15 cellular contexts compared by ENCODE assay signal in the genomic region with DNA sequence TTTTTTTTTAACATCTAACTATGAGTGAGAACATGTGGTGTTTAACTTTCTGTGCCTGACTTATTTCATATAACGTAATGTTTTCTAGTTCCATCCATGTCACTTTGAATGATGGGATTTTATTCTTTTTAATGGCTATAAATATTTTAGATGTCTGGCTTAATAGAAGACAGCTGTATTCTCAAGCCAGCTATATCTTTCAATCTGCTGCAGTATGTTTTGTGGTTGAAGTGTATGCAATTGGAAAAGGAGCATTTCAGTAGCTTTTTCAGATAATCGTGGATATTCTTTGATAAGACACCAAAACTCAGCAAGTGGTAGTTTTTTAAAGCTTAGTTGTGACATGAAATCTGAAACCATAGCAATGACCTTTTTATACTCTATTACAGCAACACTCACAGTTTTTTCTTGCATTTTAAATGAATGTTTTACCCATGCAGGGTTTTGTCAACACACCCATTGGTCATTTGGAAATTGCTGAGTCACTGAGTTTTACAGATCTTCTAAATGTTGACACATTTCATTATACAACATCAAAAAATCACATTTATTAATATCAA. TPM values are rescaled to one million over a fixed set of nuclear protein-coding genes. Genes with fewer than 3 reads are reported as not detected.
DNase-seq lines count a peak whose midpoint lies in the region; ATAC-seq, FAIRE-seq and TF ChIP-seq lines count a peak whose summit lies in the region.
"Had no signal": no experiment of that assay in that cellular context is flagged by ENCODE, and none has a peak within 500 bp of the region (broad histone marks: within the 10 kb centered on the region; RNA-seq: fewer than 3 reads in every experiment).

No MANE protein-coding gene starts in this region.

- H3K4me2 ChIP-seq in PC-3 (ENCODE audit: low read length) = peak overlapping the region; percentile 15; the same call in 1 of the 2 replicates

- H3K9me3 ChIP-seq in PC-3 (ENCODE audit: low read length) = no peaks in the 10 kb centered on the region
- H3K9me3 ChIP-seq: BE2C, spleen, uterus had no signal

- H3K27ac Mint-ChIP-seq in activated naive CD4-positive, alpha-beta T cell treated with anti-CD3 and anti-CD28 coated beads, Interleukin-2, amount 10 ng/mL, durations not matched to agents 7 days and 5 days = peak overlapping the region; percentile 52
- H3K27ac Mint-ChIP-seq: natural killer cell treated with Interleukin-12 subunit alpha and Interleukin-12 subunit beta and Interleukin-15 and Interleukin-18, amount 100 ng/mL, for 72 hours had no signal

- POLR2A ChIA-PET in PC-3 (lab: Charles Lee; ENCODE audit: unreplicated experiment) = interaction anchor here (0.6 kb wide), 1 partner anchor 1225 kb away, joined by 3 read pairs; no protein-coding TSS in a partner anchor

- H3K9me2 ChIP-seq in PC-3 (replicated peaks; ENCODE audit: low read length) = no peaks in the 10 kb centered on the region

- no peak overlapping the region for H3K9ac ChIP-seq in PC-3 (ENCODE audit: low read length)

- no TSS peak for BruUV-seq in PC-3 (replicated peaks; lab: Mats Ljungman, UMichigan)

- FAIRE-seq in frontal cortex (lab: Jason Lieb, UNC) = no peak
- FAIRE-seq: islet of Langerhans had no signal

- H3K4me3 ChIP-seq in PC-3 (ENCODE audit: low read length) = no peak overlapping the region
- H3K4me3 ChIP-seq: spleen, uterus had no signal

- ATAC-seq in PC-3 (peak; percentile 51), GM21786 (IDR thresholded peaks at IDR 0.05; ENCODE audit: unreplicated experiment) (no peak)
- ATAC-seq: natural killer cell treated with Interleukin-12 subunit alpha and Interleukin-12 subunit beta and Interleukin-15 and Interleukin-18, amount 100 ng/mL, for 72 hours had no signal

- H3K4me1 Mint-ChIP-seq in activated naive CD4-positive, alpha-beta T cell treated with anti-CD3 and anti-CD28 coated beads, Interleukin-2, amount 10 ng/mL, durations not matched to agents 7 days and 5 days = peaks cover 16% of the 10 kb centered on the region

- H3K4me3 Mint-ChIP-seq in activated naive CD4-positive, alpha-beta T cell treated with anti-CD3 and anti-CD28 coated beads, Interleukin-2, amount 10 ng/mL, durations not matched to agents 7 days and 5 days = no peak overlapping the region
- H3K4me3 Mint-ChIP-seq: natural killer cell treated with Interleukin-12 subunit alpha and Interleukin-12 subunit beta and Interleukin-15 and Interleukin-18, amount 100 ng/mL, for 72 hours had no signal

- TF ChIP-seq CTCF in PC-3 (conservative IDR thresholded peaks at IDR 0.05; ENCODE audit: low read depth, low read length) = no peak

- intact Hi-C loops in PC-3 (cut with micrococcal nuclease) = no loop called here

- CTCF ChIA-PET in activated naive CD4-positive, alpha-beta T cell treated with anti-CD3 and anti-CD28 coated beads, Interleukin-2, amount 10 ng/mL, durations not matched to agents 7 days and 5 days (lab: Charles Lee) = no interaction called here
- CTCF ChIA-PET in PC-3 (lab: Charles Lee) = no interaction called here

- H3K27me3 ChIP-seq in PC-3 (ENCODE audit: low read length) = no peaks in the 10 kb centered on the region
- H3K27me3 ChIP-seq: BE2C, spleen, uterus had no signal

- H3K4me1 ChIP-seq in PC-3 (ENCODE audit: insufficient read depth, low read length) = peaks cover 10% of the 10 kb centered on the region
- H3K4me1 ChIP-seq: BE2C, uterus had no signal

- no peaks in the 10 kb centered on the region for H3F3A ChIP-seq in PC-3 (ENCODE audit: low read length, unreplicated experiment)

- H3K36me3 ChIP-seq in PC-3 (ENCODE audit: low read depth, low read length) = no peaks in the 10 kb centered on the region
- H3K36me3 ChIP-seq: BE2C, uterus had no signal

- peaks cover 7% of the 10 kb centered on the region for H3K27me3 Mint-ChIP-seq in activated naive CD4-positive, alpha-beta T cell treated with anti-CD3 and anti-CD28 coated beads, Interleukin-2, amount 10 ng/mL, durations not matched to agents 7 days and 5 days
- H3K27me3 Mint-ChIP-seq: natural killer cell treated with Interleukin-12 subunit alpha and Interleukin-12 subunit beta and Interleukin-15 and Interleukin-18, amount 100 ng/mL, for 72 hours had no signal

- no peak overlapping the region for H3K27ac ChIP-seq in PC-3 (ENCODE audit: low read length)
- H3K27ac ChIP-seq: epithelial cell of prostate had no signal

- H2AFZ ChIP-seq in PC-3 (ENCODE audit: low read length) = no peak overlapping the region

- H3K79me2 ChIP-seq in PC-3 (ENCODE audit: low read length) = 0 out of 2 replicates have a peak, but pooled peaks cover 1% of the 10 kb centered on the region

- DNase-seq in activated naive CD4-positive, alpha-beta T cell treated with anti-CD3 and anti-CD28 coated beads, Interleukin-2, amount 10 ng/mL, durations not matched to agents 7 days and 5 days = no peak
- no peak for DNase-seq in activated naive CD4-positive, alpha-beta T cell (lab: John Stamatoyannopoulos, UW)
- DNase-seq in PC-3 (peak; percentile 34), fibroblast of gingiva (ENCODE audit: low read depth) (peak; percentile 74), stromal cell of bone marrow (ENCODE audit: low read depth) (peak; percentile 38), frontal cortex (ENCODE audit: low spot score in 2 of 2) (no peak)
- no peak for DNase-seq in activated CD4-positive, CD25-positive, alpha-beta regulatory T cell treated with anti-CD3 and anti-CD28 coated beads, Interleukin-2, amount 50 U/mL, for 72 hours
- DNase-seq: BE2C, NCI-H1436 treated with DMSO at 0.1 percent for 48 hours, spleen, uterus had no signal

- no peaks in the 10 kb centered on the region for H3K9me3 Mint-ChIP-seq in activated naive CD4-positive, alpha-beta T cell treated with anti-CD3 and anti-CD28 coated beads, Interleukin-2, amount 10 ng/mL, durations not matched to agents 7 days and 5 days
- H3K9me3 Mint-ChIP-seq: natural killer cell treated with Interleukin-12 subunit alpha and Interleukin-12 subunit beta and Interleukin-15 and Interleukin-18, amount 100 ng/mL, for 72 hours had no signal

- peaks cover 6% of the 10 kb centered on the region for H3K36me3 Mint-ChIP-seq in activated naive CD4-positive, alpha-beta T cell treated with anti-CD3 and anti-CD28 coated beads, Interleukin-2, amount 10 ng/mL, durations not matched to agents 7 days and 5 days
- H3K36me3 Mint-ChIP-seq: natural killer cell treated with Interleukin-12 subunit alpha and Interleukin-12 subunit beta and Interleukin-15 and Interleukin-18, amount 100 ng/mL, for 72 hours had no signal

- no peaks in the 10 kb centered on the region for H4K20me1 ChIP-seq in PC-3 (ENCODE audit: low read length)

RNA-seq across cellular contexts. Expression of a gene that starts 5.7 kb away (rescaled TPM):
- 32.7 and 39.7 TPM in 2 replicates for total RNA-seq in PC-3 (2014; rRNA removed)
- 55.4 TPM for total RNA-seq in frontal cortex

RNA-seq across cellular contexts. Expression of a gene that starts 6.0 kb away (rescaled TPM):
- total RNA-seq in PC-3 (2014; rRNA removed) (5.4 and 5.8 TPM in 2 replicates), frontal cortex (3.3 TPM)

RNA-seq across cellular contexts. Expression of a gene that starts 23.5 kb away (rescaled TPM):
- total RNA-seq in PC-3 (2014; rRNA removed) (4.3 and 7.4 TPM in 2 replicates), frontal cortex (9.4 TPM)

RNA-seq across cellular contexts. Expression of a gene that starts 38.1 kb away (rescaled TPM):
- total RNA-seq in PC-3 (2014; rRNA removed) (0.11 TPM in 1 of 2 replicates, not detected in the other), frontal cortex (0.41 TPM)

RNA-seq across cellular contexts. Expression of a gene that starts 55.9 kb away (rescaled TPM):
- 3.4 and 4.1 TPM in 2 replicates for total RNA-seq in PC-3 (2014; rRNA removed)
- total RNA-seq in frontal cortex = 13.0 TPM

Comparison
In these comparisons a context has a peak if more than half of its experiments do, and no peak if none do; other contexts are left out.
1. DNase-seq: peak in PC-3 (single experiment), fibroblast of gingiva (single experiment) and stromal cell of bone marrow (single experiment); none in activated naive CD4-positive, alpha-beta T cell treated with anti-CD3 and anti-CD28 coated beads, Interleukin-2, amount 10 ng/mL, durations not matched to agents 7 days and 5 days (single experiment), activated naive CD4-positive, alpha-beta T cell (0 of 4), frontal cortex (0 of 2) and activated CD4-positive, CD25-positive, alpha-beta regulatory T cell treated with anti-CD3 and anti-CD28 coated beads, Interleukin-2, amount 50 U/mL, for 72 hours (single experiment).